ENCODE assay signal across 20 cellular contexts in genomic region chr14:38522724-38523123, GRCh38.
DNase-seq lines count a peak whose midpoint lies in the region; ATAC-seq and TF ChIP-seq lines count a peak whose summit lies in the region.
"Had no signal": no experiment of that assay in that cellular context is flagged by ENCODE, and none has a peak within 500 bp of the region (broad histone marks: within the 10 kb centered on the region; RNA-seq: fewer than 3 reads in every experiment).

No MANE protein-coding gene starts in this region.

- H3K4me3 ChIP-seq in thyroid gland (replicated peaks in 1 of 3) (no peak overlapping the region), suprapubic skin (no peak overlapping the region)
- H3K4me3 ChIP-seq in CD4-positive, alpha-beta memory T cell (ENCODE audit: low read length in 2 of 2) = no peak overlapping the region
- H3K4me3 ChIP-seq: BLaER1, GM12878 had no signal

- H3K27me3 Mint-ChIP-seq in activated naive CD8-positive, alpha-beta T cell treated with anti-CD3 and anti-CD28 coated beads, Interleukin-2, amount 50 U/mL, for 24 hours = peaks cover under 1% of the 10 kb centered on the region
- no peaks in the 10 kb centered on the region for H3K27me3 Mint-ChIP-seq in CD4-positive, alpha-beta memory T cell

- TF ChIP-seq POLR2A in thyroid gland (IDR thresholded peaks at IDR 0.05) (no peak), suprapubic skin (IDR thresholded peaks at IDR 0.05) (no peak)

- H3K4me1 ChIP-seq in thyroid gland (no peaks in the 10 kb centered on the region), suprapubic skin (no peaks in the 10 kb centered on the region)
- H3K4me1 ChIP-seq in CD4-positive, alpha-beta memory T cell (ENCODE audit: insufficient read depth, low read length) = no peaks in the 10 kb centered on the region

- TF ChIP-seq EP300 in suprapubic skin (IDR thresholded peaks at IDR 0.05) = no peak

- H3K27ac ChIP-seq in thyroid gland = no peak overlapping the region
- no peak overlapping the region for H3K27ac ChIP-seq in suprapubic skin
- H3K27ac ChIP-seq in CD4-positive, alpha-beta memory T cell (ENCODE audit: low read depth, low read length) = no peak overlapping the region
- H3K27ac ChIP-seq: BLaER1, HL-60 had no signal

- H3K9me3 Mint-ChIP-seq in activated naive CD8-positive, alpha-beta T cell treated with anti-CD3 and anti-CD28 coated beads, Interleukin-2, amount 50 U/mL, for 24 hours = no peaks in the 10 kb centered on the region
- peaks cover 0 to 2% (median 0%) of the 10 kb centered on the region in 8 donors for H3K9me3 Mint-ChIP-seq in CD4-positive, alpha-beta memory T cell
- H3K9me3 Mint-ChIP-seq: H9 had no signal

- no peaks in the 10 kb centered on the region for H3K27me3 ChIP-seq in thyroid gland
- H3K27me3 ChIP-seq in suprapubic skin = no peaks in the 10 kb centered on the region
- H3K27me3 ChIP-seq in CD4-positive, alpha-beta memory T cell (ENCODE audit: insufficient read depth, low read length) = no peaks in the 10 kb centered on the region
- H3K27me3 ChIP-seq: BLaER1 had no signal

- H3K9me3 ChIP-seq in thyroid gland (no peaks in the 10 kb centered on the region), suprapubic skin (no peaks in the 10 kb centered on the region)
- no peaks in the 10 kb centered on the region for H3K9me3 ChIP-seq in CD4-positive, alpha-beta memory T cell (ENCODE audit: control insufficient read depth in 1 of 2, low read length in 2 of 2)
- H3K9me3 ChIP-seq: BLaER1 had no signal

- DNase-seq in NCI-H526 (lab: John Stamatoyannopoulos, UW) = peak; percentile 57 to 60
- no peak for DNase-seq in NCI-H526 treated with DMSO at 0.1 percent for 48 hours (lab: John Stamatoyannopoulos, UW)
- DNase-seq in M059J (ENCODE audit: low read depth) = peak; percentile 21
- peak; percentile 5 for DNase-seq in dermis blood vessel endothelial cell
- peak; percentile 21 to 37 for DNase-seq in thyroid gland
- DNase-seq in suprapubic skin (ENCODE audit: low spot score in 2 of 2) = no peak
- no peak for DNase-seq in activated naive CD8-positive, alpha-beta T cell treated with anti-CD3 and anti-CD28 coated beads, Interleukin-2, amount 50 U/mL, for 24 hours
- no peak for DNase-seq in CD4-positive, alpha-beta memory T cell
- DNase-seq: 8988T, GDM1, H9, MV-4-11, NCI-H1417 treated with DMSO at 0.1 percent for 48 hours, NCI-H1930, NCI-H2171 treated with DMSO at 0.1 percent for 48 hours, SIG-M5, SW 1271 had no signal

- H3K36me3 ChIP-seq in thyroid gland (no peaks in the 10 kb centered on the region), suprapubic skin (no peaks in the 10 kb centered on the region)
- no peaks in the 10 kb centered on the region for H3K36me3 ChIP-seq in CD4-positive, alpha-beta memory T cell (ENCODE audit: insufficient read depth, low read length)
- H3K36me3 ChIP-seq: BLaER1 had no signal

- H3K4me1 Mint-ChIP-seq in activated naive CD8-positive, alpha-beta T cell treated with anti-CD3 and anti-CD28 coated beads, Interleukin-2, amount 50 U/mL, for 24 hours = no peaks in the 10 kb centered on the region
- H3K4me1 Mint-ChIP-seq in CD4-positive, alpha-beta memory T cell = no peaks in the 10 kb centered on the region

- no peak overlapping the region for H3K4me3 Mint-ChIP-seq in activated naive CD8-positive, alpha-beta T cell treated with anti-CD3 and anti-CD28 coated beads, Interleukin-2, amount 50 U/mL, for 24 hours
- H3K4me3 Mint-ChIP-seq in CD4-positive, alpha-beta memory T cell = no peak overlapping the region
- H3K4me3 Mint-ChIP-seq: H9 had no signal

- no peaks in the 10 kb centered on the region for H3K36me3 Mint-ChIP-seq in activated naive CD8-positive, alpha-beta T cell treated with anti-CD3 and anti-CD28 coated beads, Interleukin-2, amount 50 U/mL, for 24 hours (ENCODE audit: low read depth)
- no peaks in the 10 kb centered on the region for H3K36me3 Mint-ChIP-seq in CD4-positive, alpha-beta memory T cell

- no peak overlapping the region for H3K27ac Mint-ChIP-seq in activated naive CD8-positive, alpha-beta T cell treated with anti-CD3 and anti-CD28 coated beads, Interleukin-2, amount 50 U/mL, for 24 hours
- no peak overlapping the region for H3K27ac Mint-ChIP-seq in CD4-positive, alpha-beta memory T cell
- H3K27ac Mint-ChIP-seq: H9 had no signal

- intact Hi-C loops in thyroid gland (cut with DNase I) = no loop called here
- intact Hi-C loops in CD4-positive, alpha-beta memory T cell (cut with micrococcal nuclease) = no loop called here

- WGBS in thyroid gland, 2 donors = 39 to 41% methylated on average over 3 of the region's 3 CpGs
- 80% methylated on average over 3 of the region's 3 CpGs for WGBS in suprapubic skin

- POLR2A ChIA-PET in CD4-positive, alpha-beta memory T cell (lab: Charles Lee; ENCODE audit: partially characterized antibody) = no interaction called here

- TF ChIP-seq CTCF in thyroid gland (IDR thresholded peaks at IDR 0.05) (no peak), suprapubic skin (IDR thresholded peaks at IDR 0.05) (no peak)

- CTCF ChIA-PET in CD4-positive, alpha-beta memory T cell (lab: Charles Lee; ENCODE audit: partially characterized antibody) = no interaction called here

- ATAC-seq in activated naive CD8-positive, alpha-beta T cell treated with anti-CD3 and anti-CD28 coated beads, Interleukin-2, amount 50 U/mL, for 24 hours = no peak
- ATAC-seq: GM12878 had no signal

Comparison
In these comparisons a context has a peak if more than half of its experiments do, and no peak if none do; other contexts are left out.
1. DNase-seq: peak in NCI-H526 (2 of 2), M059J (single experiment), dermis blood vessel endothelial cell (single experiment) and thyroid gland (2 of 2); none in NCI-H526 treated with DMSO at 0.1 percent for 48 hours (single experiment), suprapubic skin (0 of 2), activated naive CD8-positive, alpha-beta T cell treated with anti-CD3 and anti-CD28 coated beads, Interleukin-2, amount 50 U/mL, for 24 hours (single experiment) and CD4-positive, alpha-beta memory T cell (0 of 5).